In the genomic region with DNA sequence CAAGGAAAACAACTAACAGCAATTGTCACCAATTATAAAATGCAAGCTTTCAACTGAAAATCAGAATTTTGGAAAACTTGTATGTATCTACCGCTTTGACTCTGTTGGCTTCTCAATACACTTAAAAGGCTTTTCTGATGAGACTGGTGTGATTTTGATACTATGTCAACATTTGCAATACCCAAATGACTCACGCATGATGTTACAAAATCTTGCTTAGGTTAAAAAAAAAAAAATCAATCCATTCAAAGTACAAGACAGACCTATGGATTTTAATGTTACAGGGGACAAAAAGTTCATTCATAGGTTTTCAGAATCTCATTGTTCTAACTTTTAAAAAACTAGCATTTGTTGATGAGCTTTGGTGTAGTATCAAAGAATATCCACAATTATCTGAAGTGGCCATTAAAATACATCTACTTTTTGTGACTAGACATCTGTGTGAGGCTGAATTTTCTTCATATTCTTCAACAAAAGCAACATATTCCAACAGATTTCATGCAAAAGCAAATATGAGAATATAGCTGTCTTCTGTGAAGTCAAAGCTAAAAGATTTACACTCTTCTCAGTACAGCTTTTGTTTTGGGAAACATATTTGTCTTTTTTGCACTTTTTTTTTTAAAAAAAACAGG, we compare ENCODE assay signal across 9 cellular contexts. TPM values are rescaled to one million over a fixed set of nuclear protein-coding genes. Genes with fewer than 3 reads are reported as not detected.
DNase-seq lines count a peak whose midpoint lies in the region; ATAC-seq lines count a peak whose summit lies in the region.
"Had no signal": no experiment of that assay in that cellular context is flagged by ENCODE, and none has a peak within 500 bp of the region (broad histone marks: within the 10 kb centered on the region; RNA-seq: fewer than 3 reads in every experiment).

No MANE protein-coding gene starts in this region.

- DNase-seq in T-cell (no peak), immature natural killer cell (no peak), right cardiac atrium (no peak), H7 (no peak), Ammon's horn (ENCODE audit: low spot score) (no peak), GM19238 (ENCODE audit: insufficient read length, low spot score) (no peak)

- peaks cover 68 to 96% (median 89%) of the 10 kb centered on the region in 10 experiments for H3K4me1 ChIP-seq in BLaER1 treated with 17β-estradiol and CSF1 and Interleukin-3, amounts not matched to agents 10 nM and 100 nM
- peaks cover 2% of the 10 kb centered on the region for H3K4me1 ChIP-seq in right cardiac atrium (ENCODE audit: control insufficient read depth, insufficient read depth, low read length)

- H3K27me3 ChIP-seq in BLaER1 treated with 17β-estradiol and CSF1 and Interleukin-3, amounts not matched to agents 10 nM and 100 nM = no peaks in the 10 kb centered on the region
- no peaks in the 10 kb centered on the region for H3K27me3 ChIP-seq in right cardiac atrium (ENCODE audit: control insufficient read depth, insufficient read depth)
- H3K27me3 ChIP-seq in H7 (ENCODE audit: control insufficient read depth, insufficient read depth, low read length) = no peaks in the 10 kb centered on the region

- H3K4me3 ChIP-seq in BLaER1 treated with 17β-estradiol and CSF1 and Interleukin-3, amounts not matched to agents 10 nM and 100 nM = peak overlapping the region in 8 of 10 experiments; percentile 14 to 57 (median 50); a peak in 13 of 20 replicates
- H3K4me3 ChIP-seq in right cardiac atrium (ENCODE audit: low read length) (no peak overlapping the region), H7 (ENCODE audit: insufficient read depth, low read depth, low read length) (no peak overlapping the region)

- H3K4me2 ChIP-seq in BLaER1 treated with 17β-estradiol and CSF1 and Interleukin-3, amounts not matched to agents 10 nM and 100 nM = peak overlapping the region; percentile 80 to 95 (median 91); a peak in 21 of 22 replicates

- intact Hi-C loops in right cardiac atrium (cut with DNase I) = no loop called here

- H3K36me3 ChIP-seq in BLaER1 treated with 17β-estradiol and CSF1 and Interleukin-3, amounts not matched to agents 10 nM and 100 nM = peaks cover 16 to 42% (median 27%) of the 10 kb centered on the region in 11 experiments; a peak in 21 of 22 replicates
- no peaks in the 10 kb centered on the region for H3K36me3 ChIP-seq in H7 (replicated peaks; ENCODE audit: control insufficient read depth, insufficient read depth, low read length)

- no peaks in the 10 kb centered on the region for H3K9me3 ChIP-seq in BLaER1 treated with 17β-estradiol and CSF1 and Interleukin-3, amounts not matched to agents 10 nM and 100 nM (replicated peaks in 1 of 11)
- H3K9me3 ChIP-seq in right cardiac atrium (ENCODE audit: control insufficient read depth, low read length) = no peaks in the 10 kb centered on the region

- H3K4me3 Mint-ChIP-seq in T-cell (peak overlapping the region; percentile 62 to 67 (median 63)), immature natural killer cell (peak overlapping the region; percentile 5 to 60 (median 18))
- H3K4me3 Mint-ChIP-seq: brain had no signal

- CTCF ChIA-PET in T-cell (lab: Charles Lee) = interaction anchor here (0.6 to 1.5 kb wide), 10 partner anchors 9 to 686 kb away, joined by 3 to 8 read pairs (median 3); a partner anchor contains a TSS

- H3K4me1 Mint-ChIP-seq in T-cell (peaks cover 76 to 80% (median 79%) of the 10 kb centered on the region in 3 donors), immature natural killer cell (peaks cover 73 to 98% of the 10 kb centered on the region in 2 donors)

- POLR2A ChIA-PET in T-cell (lab: Charles Lee) = interaction anchor here (0.6 to 2.1 kb wide), 7 partner anchors 10 to 446 kb away, joined by 3 to 5 read pairs (median 4); a partner anchor contains a TSS

- ATAC-seq in HG02610 (IDR thresholded peaks at IDR 0.05; ENCODE audit: unreplicated experiment) = peak; percentile 44
- no peak for ATAC-seq in T-cell (replicated peaks in 1 of 4)
- no peak for ATAC-seq in right cardiac atrium

- H3K9me3 Mint-ChIP-seq in T-cell (no peaks in the 10 kb centered on the region), immature natural killer cell (no peaks in the 10 kb centered on the region)

- peaks cover 21% of the 10 kb centered on the region for H3K36me3 Mint-ChIP-seq in T-cell
- peaks cover 4 to 16% (median 10%) of the 10 kb centered on the region in 3 donors for H3K36me3 Mint-ChIP-seq in immature natural killer cell

- peak overlapping the region; percentile 4 to 97 (median 93); a peak in 21 of 22 replicates for H3K27ac ChIP-seq in BLaER1 treated with 17β-estradiol and CSF1 and Interleukin-3, amounts not matched to agents 10 nM and 100 nM
- H3K27ac ChIP-seq in right cardiac atrium (ENCODE audit: low read length) = no peak overlapping the region

- H3K27ac Mint-ChIP-seq in T-cell = peak overlapping the region; percentile 79 to 87
- H3K27ac Mint-ChIP-seq in immature natural killer cell = peak overlapping the region; percentile 41 to 86 (median 76)

- no peaks in the 10 kb centered on the region for H3K27me3 Mint-ChIP-seq in T-cell
- peaks cover 0 to 2% (median 0%) of the 10 kb centered on the region in 3 donors for H3K27me3 Mint-ChIP-seq in immature natural killer cell (ENCODE audit: low read depth in 3 of 3)
- H3K27me3 Mint-ChIP-seq: brain had no signal

- peak overlapping the region in 10 of 11 experiments; percentile 34 to 86 (median 78); a peak in 20 of 22 replicates for H3K9ac ChIP-seq in BLaER1 treated with 17β-estradiol and CSF1 and Interleukin-3, amounts not matched to agents 10 nM and 100 nM

- WGBS in right cardiac atrium = 89% methylated on average over 2 of the region's 2 CpGs

- peaks cover 20 to 98% (median 30%) of the 10 kb centered on the region in 11 experiments; a peak in 21 of 22 replicates for H4K20me1 ChIP-seq in BLaER1 treated with 17β-estradiol and CSF1 and Interleukin-3, amounts not matched to agents 10 nM and 100 nM

RNA-seq across cellular contexts. Expression of a gene that starts 10.7 kb away (rescaled TPM):
- 100 to 1,000 TPM; 133 to 221 (median 146) TPM for total RNA-seq in T-cell
- polyA plus RNA-seq in immature natural killer cell = 100 to 1,000 TPM in 1 of 3 donors, 10 to 100 TPM in 2; 76.8 to 128 (median 92.9) TPM
- total RNA-seq in right cardiac atrium = 10 to 100 TPM; 41.3 to 57.1 (median 45.6) TPM
- 16.6 TPM for polyA plus RNA-seq in right cardiac atrium
- 18.6 and 19.1 TPM in 2 replicates for total RNA-seq in H7 (2014; rRNA removed; shearing (Covaris generic))

RNA-seq across cellular contexts. Expression of a gene that starts 52.8 kb away (rescaled TPM):
- total RNA-seq in T-cell = 1 to 10 TPM; 4.3 to 7.6 (median 4.8) TPM
- polyA plus RNA-seq in immature natural killer cell = 1 to 10 TPM; 3.6 to 5.4 (median 4.4) TPM
- total RNA-seq in right cardiac atrium = 10 to 100 TPM; 16.6 to 18.6 (median 16.9) TPM
- 21.0 TPM for polyA plus RNA-seq in right cardiac atrium
- 6.6 and 9.2 TPM in 2 replicates for total RNA-seq in H7 (2014; rRNA removed; shearing (Covaris generic))

Comparison
In these comparisons a context has a peak if more than half of its experiments do, and no peak if none do; other contexts are left out.
1. H3K4me3 ChIP-seq: peak in BLaER1 treated with 17β-estradiol and CSF1 and Interleukin-3, amounts not matched to agents 10 nM and 100 nM (8 of 10); none in right cardiac atrium (single experiment) and H7 (single experiment).